In the genomic region with DNA sequence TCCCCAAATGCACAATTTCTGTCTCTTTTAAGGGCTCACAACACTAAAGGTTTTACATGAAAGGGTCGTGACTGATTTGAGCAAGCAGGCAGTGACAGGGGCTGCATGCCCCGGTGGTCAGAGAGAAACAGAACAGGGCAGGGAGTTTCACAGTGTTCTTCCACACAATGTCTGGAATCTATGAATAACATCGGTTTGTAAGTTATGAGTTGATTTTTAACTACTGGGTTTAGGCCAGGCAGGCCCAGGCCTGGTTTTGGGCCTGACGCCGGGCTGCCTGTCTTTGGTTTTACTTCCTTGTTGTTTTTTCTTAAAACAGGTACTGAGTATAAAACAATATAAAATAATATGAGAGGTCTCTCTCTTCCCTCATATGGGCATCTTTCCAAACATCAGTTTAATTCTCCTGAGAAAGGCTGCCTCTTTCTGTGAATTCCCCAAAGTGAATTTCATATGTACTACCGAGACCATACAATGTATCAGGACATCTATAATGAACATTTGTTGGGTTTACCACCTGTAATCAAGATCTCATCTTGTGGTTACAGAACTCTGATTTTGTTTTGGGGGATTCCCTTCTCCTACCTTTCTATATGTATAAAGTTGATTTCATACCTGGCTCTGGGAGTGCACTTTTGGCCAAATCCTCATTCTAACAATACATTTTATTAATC, we compare ENCODE assay signal across 9 cellular contexts.
DNase-seq lines count a peak whose midpoint lies in the region; ATAC-seq and TF ChIP-seq lines count a peak whose summit lies in the region.
"Had no signal": no experiment of that assay in that cellular context is flagged by ENCODE, and none has a peak within 500 bp of the region (broad histone marks: within the 10 kb centered on the region; RNA-seq: fewer than 3 reads in every experiment).

No MANE protein-coding gene starts in this region.

- H3K79me2 ChIP-seq in fibroblast of lung (ENCODE audit: control insufficient read depth, insufficient read depth, low read length): no peaks in the 10 kb centered on the region

- no peaks in the 10 kb centered on the region for H3K27me3 Mint-ChIP-seq in stimulated activated naive CD8-positive, alpha-beta T cell treated with anti-CD3 and anti-CD28 coated beads, Interleukin-15, amount 100 ng/mL, for 72 hours

- no peak overlapping the region for H3K4me3 ChIP-seq in fibroblast of lung (replicated peaks in 1 of 4; ENCODE audit: control extremely low read depth in 1 of 4, insufficient read depth in 1 of 4, low read depth in 3 of 4, low read length in 4 of 4)
- H3K4me3 ChIP-seq: gastrocnemius medialis had no signal

- H3K36me3 ChIP-seq in fibroblast of lung (ENCODE audit: control insufficient read depth, insufficient read depth, low read length): no peaks in the 10 kb centered on the region
- H3K36me3 ChIP-seq: gastrocnemius medialis had no signal

- peak overlapping the region; percentile 1 to 83 for H3K27ac Mint-ChIP-seq in stimulated activated naive CD8-positive, alpha-beta T cell treated with anti-CD3 and anti-CD28 coated beads, Interleukin-15, amount 100 ng/mL, for 72 hours

- TF ChIP-seq CTCF in fibroblast of lung (conservative IDR thresholded peaks at IDR 0.05 in 1 of 2, IDR thresholded peaks at IDR 0.05 in 1 of 2; ENCODE audit: low read depth in 1 of 2, low read length in 2 of 2): no peak

- H3K4me1 ChIP-seq in fibroblast of lung (ENCODE audit: control insufficient read depth, extremely low read depth, insufficient read depth, low read length): no peaks in the 10 kb centered on the region
- H3K4me1 ChIP-seq: gastrocnemius medialis had no signal

- ATAC-seq in GM21390 (IDR thresholded peaks at IDR 0.05; ENCODE audit: unreplicated experiment): peak; percentile 41
- no peak for ATAC-seq in stimulated activated naive CD8-positive, alpha-beta T cell treated with anti-CD3 and anti-CD28 coated beads, Interleukin-15, amount 100 ng/mL, for 72 hours
- no peak for ATAC-seq in GM19351 (IDR thresholded peaks at IDR 0.05; ENCODE audit: unreplicated experiment)
- ATAC-seq: gastrocnemius medialis had no signal

- H2AFZ ChIP-seq in fibroblast of lung (ENCODE audit: low read length): peak overlapping the region; percentile 12

- no peaks in the 10 kb centered on the region for H4K20me1 ChIP-seq in fibroblast of lung (ENCODE audit: control insufficient read depth, extremely low read depth, insufficient read depth, low read length)

- H3K4me2 ChIP-seq in fibroblast of lung (ENCODE audit: extremely low read depth, insufficient read depth, low read length): no peak overlapping the region

- H3K4me3 Mint-ChIP-seq in stimulated activated naive CD8-positive, alpha-beta T cell treated with anti-CD3 and anti-CD28 coated beads, Interleukin-15, amount 100 ng/mL, for 72 hours: no peak overlapping the region

- no peak overlapping the region for H3K27ac ChIP-seq in fibroblast of lung (ENCODE audit: insufficient read depth, low read length)
- H3K27ac ChIP-seq: gastrocnemius medialis had no signal

- H3K9me3 ChIP-seq in fibroblast of lung (ENCODE audit: control insufficient read depth, insufficient read depth, low read depth, low read length): no peaks in the 10 kb centered on the region
- H3K9me3 ChIP-seq: gastrocnemius medialis had no signal

- no peak overlapping the region for H3K9ac ChIP-seq in fibroblast of lung (ENCODE audit: insufficient read depth, low read length)

- peak; percentile 40 for DNase-seq in HT-29 (ENCODE audit: low spot score)
- DNase-seq in fibroblast of lung (ENCODE audit: low read depth in 2 of 2): no peak
- peak in 1 of 2 donors; percentile 11 for DNase-seq in stimulated activated naive CD8-positive, alpha-beta T cell treated with anti-CD3 and anti-CD28 coated beads, Interleukin-15, amount 100 ng/mL, for 72 hours
- DNase-seq in NCI-H82 (lab: John Stamatoyannopoulos, UW): no peak
- DNase-seq in KG1 (lab: John Stamatoyannopoulos, UW): no peak
- DNase-seq: gastrocnemius medialis, NCI-H446 treated with DMSO at 0.1 percent for 48 hours had no signal

- H3K9me3 Mint-ChIP-seq in stimulated activated naive CD8-positive, alpha-beta T cell treated with anti-CD3 and anti-CD28 coated beads, Interleukin-15, amount 100 ng/mL, for 72 hours: no peaks in the 10 kb centered on the region

- no peaks in the 10 kb centered on the region for H3K27me3 ChIP-seq in fibroblast of lung (ENCODE audit: control insufficient read depth, insufficient read depth, low read length)
- H3K27me3 ChIP-seq: gastrocnemius medialis had no signal

- H3K4me1 Mint-ChIP-seq in stimulated activated naive CD8-positive, alpha-beta T cell treated with anti-CD3 and anti-CD28 coated beads, Interleukin-15, amount 100 ng/mL, for 72 hours: peaks cover 30% of the 10 kb centered on the region
